In the genomic region with DNA sequence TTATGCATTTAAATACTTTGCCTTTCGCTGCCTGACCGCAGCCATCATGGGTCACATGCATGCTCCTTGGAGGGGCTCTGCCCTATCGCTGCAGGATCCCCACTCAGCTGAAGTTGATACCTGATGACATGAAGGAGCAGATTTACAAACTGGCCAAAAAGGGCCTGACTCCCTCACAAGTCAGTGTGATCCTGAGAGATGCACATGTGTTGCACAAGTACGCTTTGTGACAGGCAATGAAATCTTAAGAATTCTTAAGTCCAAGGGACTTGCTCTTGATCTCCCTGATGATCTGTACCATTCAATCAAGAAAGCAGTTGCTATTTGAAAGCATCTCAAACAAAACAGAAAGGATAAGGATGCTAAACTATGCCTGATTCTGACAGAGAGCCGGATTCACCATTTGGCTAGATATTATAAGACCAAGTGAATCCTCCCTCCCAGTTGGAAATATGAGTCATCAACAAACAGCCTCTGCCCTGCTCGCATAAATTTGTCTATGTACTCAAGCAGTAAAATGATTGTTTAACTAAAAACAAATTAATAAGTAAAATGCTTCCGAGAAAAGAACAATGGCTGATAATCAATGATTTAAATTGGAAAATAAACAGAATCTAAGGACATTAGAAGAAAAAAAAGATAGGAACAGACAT, we compare ENCODE assay signal across 1 cellular context.
TF ChIP-seq lines count a peak whose summit lies in the region.

No MANE protein-coding gene starts in this region.

TF ChIP-seq in H1, 55 proteins besides CTCF, POLR2A, EP300 and RAD21 (continued from another document):
- no peak for TF ChIP-seq SP4 (IDR thresholded peaks at IDR 0.05; ENCODE audit: low read length)
- no peak for TF ChIP-seq SP1 (IDR thresholded peaks at IDR 0.05; ENCODE audit: low read depth, low read length)
- no peak for TF ChIP-seq RFX5 (IDR thresholded peaks at IDR 0.05; ENCODE audit: borderline replicate concordance, low read depth, low read length)
- no peak for TF ChIP-seq MAFK (IDR thresholded peaks at IDR 0.05; ENCODE audit: low read depth, low read length)
- TF ChIP-seq KDM5A (IDR thresholded peaks at IDR 0.05; ENCODE audit: low read length) = no peak
- TF ChIP-seq SIX5 (IDR thresholded peaks at IDR 0.05; ENCODE audit: low read depth, low read length) = no peak
